Comparison of ENCODE assay signal across 26 cellular contexts in genomic region chr5:115453391-115454095, GRCh38.
"Had no signal": no experiment of that assay in that cellular context is flagged by ENCODE, and none has a peak within 500 bp of the region (broad histone marks: within the 10 kb centered on the region; RNA-seq: fewer than 3 reads in every experiment).

No MANE protein-coding gene starts in this region.

- H3K36me3 Mint-ChIP-seq: activated naive CD8-positive, alpha-beta T cell; T-cell had no signal

- H3K9me3 ChIP-seq: breast epithelium had no signal

- H3K4me1 Mint-ChIP-seq: T-cell had no signal

- ATAC-seq: activated T-cell treated with anti-CD3 and anti-CD28 coated beads, Interleukin-2, amount 50 U/mL, for 4 hours; Panc1; Right ventricle myocardium inferior; T-cell had no signal

- H3K27ac ChIP-seq: breast epithelium, SK-N-MC had no signal

- H3K36me3 ChIP-seq: breast epithelium had no signal

- H3K9me3 Mint-ChIP-seq: activated B cell treated with CpG ODN at 0.5 μM for 24 hours; activated CD4-positive, alpha-beta T cell treated with anti-CD3 and anti-CD28 coated beads, Interleukin-2, amount 10 ng/mL, durations not matched to agents 24 days and 14 days; activated T-cell treated with anti-CD3 and anti-CD28 coated beads, Interleukin-2, amount 50 U/mL, for 4 hours; T-cell had no signal

- DNase-seq: activated B cell treated with CpG ODN at 0.5 μM for 24 hours; activated CD4-positive, alpha-beta T cell treated with anti-CD3 and anti-CD28 coated beads for 1 hour; activated CD4-positive, alpha-beta T cell treated with anti-CD3 and anti-CD28 coated beads, Interleukin-2, amount 10 ng/mL, durations not matched to agents 24 days and 14 days; activated CD4-positive, alpha-beta T cell treated with anti-CD3 and anti-CD28 coated beads, Interleukin-2, amount 50 U/mL, for 48 hours; activated effector memory CD4-positive, alpha-beta T cell treated with anti-CD3 and anti-CD28 coated beads, Interleukin-2, amount 50 U/mL, for 16 hours; activated naive CD4-positive, alpha-beta T cell treated with Interleukin-2 at 50 U/mL for 16 hours; activated T-cell treated with anti-CD3 and anti-CD28 coated beads, Interleukin-2, amount 50 U/mL, for 4 hours; KG1; NCI-H1092; NCI-H1417; NCI-H1694 treated with DMSO at 0.1 percent for 48 hours; NCI-H2029 treated with DMSO at 0.1 percent for 48 hours; NCI-H345; NCI-H510A; NCI-H526 treated with DMSO at 0.1 percent for 48 hours; NCI-H82; OCI-M1; RPMI8226; T-cell; T-helper 2 cell; T1000 had no signal

- H3K4me3 ChIP-seq: breast epithelium, SK-N-MC had no signal

- H3K27me3 ChIP-seq: breast epithelium had no signal

- H3K4me3 Mint-ChIP-seq: activated B cell treated with CpG ODN at 0.5 μM for 24 hours; activated CD4-positive, alpha-beta T cell treated with anti-CD3 and anti-CD28 coated beads, Interleukin-2, amount 10 ng/mL, durations not matched to agents 24 days and 14 days; activated naive CD8-positive, alpha-beta T cell; activated T-cell treated with anti-CD3 and anti-CD28 coated beads, Interleukin-2, amount 50 U/mL, for 4 hours; T-cell had no signal

- H3K4me1 ChIP-seq: breast epithelium had no signal

- H3K27me3 Mint-ChIP-seq: T-cell had no signal

- H3K27ac Mint-ChIP-seq: activated B cell treated with CpG ODN at 0.5 μM for 24 hours; activated CD4-positive, alpha-beta T cell treated with anti-CD3 and anti-CD28 coated beads, Interleukin-2, amount 10 ng/mL, durations not matched to agents 24 days and 14 days; activated naive CD8-positive, alpha-beta T cell; T-cell had no signal
